Comparison of ENCODE assay signal across 1 cellular context in the genomic region with DNA sequence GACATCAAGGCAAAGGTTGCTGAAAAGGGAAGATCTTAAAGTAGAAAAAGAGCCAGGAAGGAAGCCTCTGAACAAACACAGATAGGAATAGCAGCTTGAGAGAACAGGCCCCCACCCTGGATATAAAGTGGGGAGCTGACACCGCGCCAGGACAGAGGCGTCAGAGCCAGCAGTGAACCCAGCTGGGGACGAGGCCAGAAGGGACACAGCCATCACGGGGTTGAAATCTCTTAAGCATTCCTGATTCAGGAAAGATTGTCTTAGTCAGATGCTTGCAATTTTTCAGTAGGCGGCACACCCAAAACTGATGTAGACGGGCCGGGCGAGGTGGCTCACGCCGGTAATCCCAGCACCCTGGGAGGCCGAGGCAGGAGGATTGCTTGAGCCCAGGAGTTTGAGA.
TF ChIP-seq lines count a peak whose summit lies in the region.

No MANE protein-coding gene starts in this region.

TF ChIP-seq in K562, 482 proteins besides CTCF, POLR2A, EP300 and RAD21 (continued from another document):
- TF ChIP-seq, protein P1, sequence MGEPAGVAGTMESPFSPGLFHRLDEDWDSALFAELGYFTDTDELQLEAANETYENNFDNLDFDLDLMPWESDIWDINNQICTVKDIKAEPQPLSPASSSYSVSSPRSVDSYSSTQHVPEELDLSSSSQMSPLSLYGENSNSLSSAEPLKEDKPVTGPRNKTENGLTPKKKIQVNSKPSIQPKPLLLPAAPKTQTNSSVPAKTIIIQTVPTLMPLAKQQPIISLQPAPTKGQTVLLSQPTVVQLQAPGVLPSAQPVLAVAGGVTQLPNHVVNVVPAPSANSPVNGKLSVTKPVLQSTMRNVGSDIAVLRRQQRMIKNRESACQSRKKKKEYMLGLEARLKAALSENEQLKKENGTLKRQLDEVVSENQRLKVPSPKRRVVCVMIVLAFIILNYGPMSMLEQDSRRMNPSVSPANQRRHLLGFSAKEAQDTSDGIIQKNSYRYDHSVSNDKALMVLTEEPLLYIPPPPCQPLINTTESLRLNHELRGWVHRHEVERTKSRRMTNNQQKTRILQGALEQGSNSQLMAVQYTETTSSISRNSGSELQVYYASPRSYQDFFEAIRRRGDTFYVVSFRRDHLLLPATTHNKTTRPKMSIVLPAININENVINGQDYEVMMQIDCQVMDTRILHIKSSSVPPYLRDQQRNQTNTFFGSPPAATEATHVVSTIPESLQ (CRISPR knock-in tag; IDR thresholded peaks at IDR 0.05) = no peak
- TF ChIP-seq FIP1L1 (IDR thresholded peaks at IDR 0.05; ENCODE audit: low read depth, low read length, poor library complexity, severe bottlenecking) = no peak
- TF ChIP-seq ZNF134 (CRISPR knock-in tag; conservative IDR thresholded peaks at IDR 0.05) = no peak
- TF ChIP-seq ETS1 (conservative IDR thresholded peaks at IDR 0.05; ENCODE audit: control insufficient read depth, low read depth, low read length) = no peak
- TF ChIP-seq TAF9B (IDR thresholded peaks at IDR 0.05; ENCODE audit: partially characterized antibody) = no peak
- TF ChIP-seq HNRNPLL (IDR thresholded peaks at IDR 0.05; ENCODE audit: low read depth, low read length, poor library complexity, severe bottlenecking) = no peak
- no peak for TF ChIP-seq HMGN3 (IDR thresholded peaks at IDR 0.05; ENCODE audit: borderline replicate concordance, extremely low read depth, insufficient read length, low read depth, low read length)
- TF ChIP-seq ZNF146 (CRISPR knock-in tag; IDR thresholded peaks at IDR 0.05; ENCODE audit: unreplicated experiment) = no peak
- TF ChIP-seq ZNF133 (CRISPR knock-in tag; IDR thresholded peaks at IDR 0.05) = no peak
- no peak for TF ChIP-seq TRIM28 (IDR thresholded peaks at IDR 0.05)
- no peak for TF ChIP-seq ZBTB33 (CRISPR knock-in tag; IDR thresholded peaks at IDR 0.05)
- no peak for TF ChIP-seq TOE1 (IDR thresholded peaks at IDR 0.05; ENCODE audit: borderline replicate concordance)
- no peak for TF ChIP-seq TOE1 (CRISPR knock-in tag; IDR thresholded peaks at IDR 0.05; ENCODE audit: borderline replicate concordance, low read depth)
- no peak for TF ChIP-seq TEAD2 (tag; IDR thresholded peaks at IDR 0.05)
- TF ChIP-seq SUPT5H (IDR thresholded peaks at IDR 0.05) = no peak
- no peak for TF ChIP-seq HNRNPUL1 (IDR thresholded peaks at IDR 0.05; ENCODE audit: low read length)
- 0 out of 2 replicates have a peak, but pooled peaks have one; percentile 22 for TF ChIP-seq CBFA2T3 (IDR thresholded peaks at IDR 0.05)
